ENCODE assay signal across 8 cellular contexts in genomic region chr22:36194971-36195370, GRCh38. TPM values are rescaled to one million over a fixed set of nuclear protein-coding genes. Genes with fewer than 3 reads are reported as not detected.
DNase-seq lines count a peak whose midpoint lies in the region; ATAC-seq, FAIRE-seq and TF ChIP-seq lines count a peak whose summit lies in the region.

No MANE protein-coding gene starts in this region.

- in situ Hi-C loops in Caki2 (cut with HindIII; ENCODE audit: low pct_unique_long_range_greater_than_20kb, low sequenced_read_pairs), result no loop called here

- no peak overlapping the region for H3K9ac ChIP-seq in SU-DHL-6 (ENCODE audit: low read length)

- no peaks in the 10 kb centered on the region for H3K36me3 ChIP-seq in SU-DHL-6 (ENCODE audit: low read length)
- H3K36me3 ChIP-seq in breast epithelium, result no peaks in the 10 kb centered on the region

- TF ChIP-seq POLR2A in breast epithelium (IDR thresholded peaks at IDR 0.05), result no peak

- no peak overlapping the region for H3K27ac ChIP-seq in SU-DHL-6 (ENCODE audit: low read depth, low read length)
- no peak overlapping the region for H3K27ac ChIP-seq in breast epithelium

- H3F3A ChIP-seq in SU-DHL-6 (ENCODE audit: insufficient read depth), result no peaks in the 10 kb centered on the region

- intact Hi-C loops in breast epithelium (cut with DNase I; ENCODE audit: low total_unique reads), result loop anchor here (5.0 kb wide), 1 partner anchor 87 kb away; no protein-coding TSS in a partner anchor

- peak; percentile 79 for TF ChIP-seq CTCF in HFF-Myc (IDR thresholded peaks at IDR 0.05; ENCODE audit: low read depth, low read length, missing control alignments)
- peak; percentile 46 for TF ChIP-seq CTCF in SU-DHL-6 (IDR thresholded peaks at IDR 0.05; ENCODE audit: insufficient read depth, low read length, poor library complexity, severe bottlenecking)
- peak; percentile 51 to 56 (median 53) for TF ChIP-seq CTCF in breast epithelium (IDR thresholded peaks at IDR 0.05)

- no peak overlapping the region for H2AFZ ChIP-seq in SU-DHL-6 (ENCODE audit: low read depth, low read length, severe bottlenecking)

- no peak for ATAC-seq in HG03460 (IDR thresholded peaks at IDR 0.05; ENCODE audit: unreplicated experiment)

- DNase-seq in Caki2 (ENCODE audit: low read depth) (peak; percentile 61), HFF-Myc (ENCODE audit: extremely low read depth, low read depth) (no peak), breast epithelium (ENCODE audit: low spot score in 2 of 2) (peak in 1 of 2 donors; percentile 49), mesenteric fat pad (ENCODE audit: low spot score) (no peak)
- peak; percentile 40 for DNase-seq in stimulated activated CD4-positive, alpha-beta T cell treated with anti-CD3 and anti-CD28 coated beads, Interleukin-4, amount 100 ng/mL, for 1 hour

- H4K20me1 ChIP-seq in SU-DHL-6 (ENCODE audit: low read depth, low read length), result no peaks in the 10 kb centered on the region

- H3K79me2 ChIP-seq in SU-DHL-6 (ENCODE audit: insufficient read depth, low read length), result no peaks in the 10 kb centered on the region

- H3K9me3 ChIP-seq in SU-DHL-6 (ENCODE audit: insufficient read depth, low read length), result no peaks in the 10 kb centered on the region
- no peaks in the 10 kb centered on the region for H3K9me3 ChIP-seq in breast epithelium

- H3K4me1 ChIP-seq in breast epithelium, result no peaks in the 10 kb centered on the region

- peak; percentile 99 for FAIRE-seq in islet of Langerhans (lab: Jason Lieb, UNC)

- H3K27me3 ChIP-seq in SU-DHL-6 (ENCODE audit: low read length) (no peaks in the 10 kb centered on the region), breast epithelium (no peaks in the 10 kb centered on the region)

- no peak overlapping the region for H3K4me2 ChIP-seq in SU-DHL-6 (ENCODE audit: low read depth, low read length, poor library complexity, severe bottlenecking)

- H3K4me3 ChIP-seq in HFF-Myc (replicated peaks; ENCODE audit: low read depth, low read length), result no peak overlapping the region
- no peak overlapping the region for H3K4me3 ChIP-seq in SU-DHL-6 (ENCODE audit: insufficient read depth, low read length, poor library complexity, severe bottlenecking)
- no peak overlapping the region for H3K4me3 ChIP-seq in breast epithelium

- no peaks in the 10 kb centered on the region for H3K9me2 ChIP-seq in SU-DHL-6 (replicated peaks; ENCODE audit: insufficient read depth, low read length)

RNA-seq across cellular contexts. Expression of gene APOL4, which starts 6.6 kb away (rescaled TPM):
- not detected in 2 replicates for total RNA-seq in Caki2 (2014; rRNA removed; shearing (Covaris generic); ENCODE audit: low replicate concordance)
- total RNA-seq in breast epithelium, result 10 to 100 TPM in 2 of 3 donors, 1 to 10 TPM in 1; 4.9 to 41.3 (median 15.0) TPM
- 51.4 TPM for total RNA-seq in mesenteric fat pad

RNA-seq across cellular contexts. Expression of gene APOL3, which starts 34.4 kb away (rescaled TPM):
- 2.3 and 11.0 TPM in 2 replicates for total RNA-seq in Caki2 (2014; rRNA removed; shearing (Covaris generic); ENCODE audit: low replicate concordance)
- total RNA-seq in breast epithelium (100 to 1,000 TPM in 2 of 3 donors, 10 to 100 TPM in 1; 46.5 to 130 (median 101) TPM), mesenteric fat pad (66.8 TPM)

RNA-seq across cellular contexts. Expression of gene APOL2, which starts 44.4 kb away (rescaled TPM):
- 52.4 and 68.0 TPM in 2 replicates for total RNA-seq in Caki2 (2014; rRNA removed; shearing (Covaris generic); ENCODE audit: low replicate concordance)
- total RNA-seq in breast epithelium (100 to 1,000 TPM in 1 of 3 donors, 10 to 100 TPM in 2; 50.4 to 112 (median 73.8) TPM), mesenteric fat pad (168 TPM)

RNA-seq across cellular contexts. Expression of gene APOL1, which starts 58.0 kb away (rescaled TPM):
- total RNA-seq in Caki2 (2014; rRNA removed; shearing (Covaris generic); ENCODE audit: low replicate concordance), result 27.0 and 28.7 TPM in 2 replicates
- total RNA-seq in breast epithelium (10 to 100 TPM in 2 of 3 donors, 1 to 10 TPM in 1; 5.9 to 38.3 (median 22.2) TPM), mesenteric fat pad (82.3 TPM)

Comparison
In these comparisons a context has a peak if more than half of its experiments do, and no peak if none do; other contexts are left out.
1. DNase-seq: peak in Caki2 (single experiment) and stimulated activated CD4-positive, alpha-beta T cell treated with anti-CD3 and anti-CD28 coated beads, Interleukin-4, amount 100 ng/mL, for 1 hour (single experiment); none in HFF-Myc (single experiment) and mesenteric fat pad (single experiment).
2. Peak in every context shown above with its lines, with median percentiles within 50 percentile points of each other: CTCF ChIP-seq.